20 cellular contexts compared by ENCODE assay signal in the genomic region with DNA sequence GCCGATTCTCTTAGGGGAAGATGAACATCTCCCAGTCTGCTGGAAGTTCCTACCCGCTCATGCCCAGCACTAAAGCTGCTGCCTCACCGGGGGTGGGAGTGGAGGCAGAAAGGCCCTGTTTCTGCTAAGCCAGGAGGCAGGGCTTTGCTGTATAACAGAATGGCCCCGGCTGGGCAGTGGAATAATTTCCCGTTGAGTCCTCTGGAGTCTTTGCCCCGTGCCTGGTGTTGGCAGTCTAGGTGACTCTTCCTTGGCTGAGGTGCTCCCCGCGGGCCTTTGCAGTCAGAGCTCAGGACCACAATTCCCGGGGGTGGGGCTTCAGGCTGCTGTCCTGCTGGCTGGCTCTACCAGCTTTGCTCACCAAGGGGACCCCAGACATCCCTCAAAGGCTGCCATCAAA.
"Had no signal": no experiment of that assay in that cellular context is flagged by ENCODE, and none has a peak within 500 bp of the region (broad histone marks: within the 10 kb centered on the region; RNA-seq: fewer than 3 reads in every experiment).

No MANE protein-coding gene starts in this region.

- H3K9me3 Mint-ChIP-seq: mesothelial cell of epicardium; natural killer cell; stimulated activated naive CD8-positive, alpha-beta T cell treated with anti-CD3 and anti-CD28 coated beads, Interleukin-15, Interleukin-2, amounts not matched to agents 100 ng/mL and 50 ng/mL, for 24 hours had no signal

- H3K9me3 ChIP-seq: esophagus squamous epithelium, gastroesophageal sphincter, neutrophil, sigmoid colon, tibial artery, upper lobe of left lung, vagina had no signal

- H3K27ac Mint-ChIP-seq: mesothelial cell of epicardium, natural killer cell had no signal

- H3K4me1 ChIP-seq: esophagus squamous epithelium, sigmoid colon, tibial artery, upper lobe of left lung, vagina had no signal

- H3K36me3 ChIP-seq: esophagus squamous epithelium, gastroesophageal sphincter, neutrophil, sigmoid colon, tibial artery, upper lobe of left lung, vagina had no signal

- H3K36me3 Mint-ChIP-seq: mesothelial cell of epicardium, natural killer cell had no signal

- H3K4me3 Mint-ChIP-seq: mesothelial cell of epicardium; natural killer cell; stimulated activated naive CD8-positive, alpha-beta T cell treated with anti-CD3 and anti-CD28 coated beads, Interleukin-15, Interleukin-2, amounts not matched to agents 100 ng/mL and 50 ng/mL, for 24 hours had no signal

- H3K4me3 ChIP-seq: dorsolateral prefrontal cortex, esophagus squamous epithelium, gastroesophageal sphincter, sigmoid colon, skin epidermis, tibial artery, upper lobe of left lung, vagina had no signal

- ATAC-seq: gastroesophageal sphincter, left lobe of liver, natural killer cell had no signal

- H3K4me1 Mint-ChIP-seq: mesothelial cell of epicardium had no signal

- H3K27me3 ChIP-seq: vagina had no signal

- DNase-seq: cortex of kidney; effector memory CD4-positive, alpha-beta T cell; esophagus squamous epithelium; foreskin fibroblast; glutamatergic neuron; islet precursor cell; mammary epithelial cell; natural killer cell; sigmoid colon; stimulated activated CD4-positive, alpha-beta T cell treated with anti-CD3 and anti-CD28 coated beads, Interleukin-12 subunit alpha, Interleukin-12 subunit beta, amount 100 ng/mL, for 4 hours; tibial artery had no signal

- H3K27ac ChIP-seq: esophagus squamous epithelium, gastroesophageal sphincter, neutrophil, sigmoid colon, skin epidermis, tibial artery, upper lobe of left lung, vagina had no signal
